Comparison of ENCODE assay signal across 9 cellular contexts in the genomic region with DNA sequence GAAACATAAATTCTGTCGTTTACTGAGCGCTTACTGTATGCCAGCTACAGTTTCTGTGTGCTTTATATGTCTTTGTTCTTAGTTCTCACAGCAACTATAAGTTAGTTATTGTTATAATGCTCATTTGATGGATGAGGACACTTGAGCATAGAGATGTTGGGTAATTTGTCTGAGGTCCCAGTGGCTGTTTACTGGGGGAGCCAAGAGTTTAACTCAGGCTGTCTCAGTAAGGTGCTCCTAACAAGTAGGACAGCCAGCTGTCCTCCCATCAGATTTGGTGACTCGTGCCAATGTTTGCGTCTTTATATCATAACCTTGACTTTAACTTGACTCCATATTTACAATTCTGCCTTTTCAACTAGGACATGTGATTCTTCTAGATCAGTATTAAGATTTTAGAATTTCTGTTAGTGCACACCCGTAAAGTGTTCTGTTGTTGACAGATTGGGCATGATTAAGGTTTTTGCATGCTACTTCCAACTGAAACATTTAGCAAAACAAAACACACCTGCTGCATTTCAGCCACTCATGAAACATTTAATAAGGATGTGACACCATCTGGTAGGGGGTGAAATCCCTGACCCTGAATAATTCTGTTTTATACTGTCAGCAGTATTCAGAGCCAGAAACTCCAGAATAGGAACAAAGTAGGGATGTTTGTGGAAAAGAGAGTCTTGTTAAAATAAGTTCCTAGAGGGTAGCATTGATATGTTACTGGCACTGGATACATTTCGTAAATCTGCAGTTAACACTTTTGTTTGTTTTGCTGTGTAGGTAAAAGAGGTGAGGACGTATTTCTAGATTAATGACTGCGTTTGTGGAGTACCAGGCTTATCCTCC. TPM values are rescaled to one million over a fixed set of nuclear protein-coding genes. Genes with fewer than 3 reads are reported as not detected.
DNase-seq lines count a peak whose midpoint lies in the region; ATAC-seq and TF ChIP-seq lines count a peak whose summit lies in the region.
"Had no signal": no experiment of that assay in that cellular context is flagged by ENCODE, and none has a peak within 500 bp of the region (broad histone marks: within the 10 kb centered on the region; RNA-seq: fewer than 3 reads in every experiment).

No MANE protein-coding gene starts in this region.

- DNase-seq in heart left ventricle (no peak), left cardiac atrium (no peak), PC-3 (peak; percentile 36), fibroblast of pulmonary artery (ENCODE audit: low read depth) (peak; percentile 10), transverse colon (no peak), NCI-H1930 (lab: John Stamatoyannopoulos, UW) (no peak)
- no peak for DNase-seq in NK-92 treated with Interleukin-12 subunit alpha and Interleukin-12 subunit beta, amount 100 ng/mL, for 24 hours (lab: John Stamatoyannopoulos, UW)
- DNase-seq: activated CD4-positive, CD25-positive, alpha-beta regulatory T cell had no signal

- H3K9me3 ChIP-seq in heart left ventricle (no peaks in the 10 kb centered on the region), PC-3 (ENCODE audit: low read length) (no peaks in the 10 kb centered on the region), transverse colon (no peaks in the 10 kb centered on the region)

- H3K9ac ChIP-seq in PC-3 (ENCODE audit: low read length), result no peak overlapping the region

- H3K4me3 ChIP-seq in heart left ventricle (peak overlapping the region in 9 of 12 donors; percentile 82 to 96 (median 90)), PC-3 (ENCODE audit: low read length) (peak overlapping the region; percentile 97), fibroblast of pulmonary artery (replicated peaks; ENCODE audit: low read depth, low read length) (peak overlapping the region; percentile 94), transverse colon (peak overlapping the region in 1 of 4 donors; percentile 72)

- no peaks in the 10 kb centered on the region; the same call in 1 of the 2 replicates for H4K20me1 ChIP-seq in PC-3 (ENCODE audit: low read length)

- POLR2A ChIA-PET in PC-3 (lab: Charles Lee; ENCODE audit: unreplicated experiment), result no interaction called here

- peaks cover 69% of the 10 kb centered on the region for H3K79me2 ChIP-seq in PC-3 (ENCODE audit: low read length)

- H3K36me3 ChIP-seq in heart left ventricle (peaks cover 0 to 32% (median 17%) of the 10 kb centered on the region in 9 donors), PC-3 (ENCODE audit: low read depth, low read length) (peaks cover 21% of the 10 kb centered on the region; the same call in 1 of the 2 replicates), transverse colon (peaks cover 0 to under 1% (median 0%) of the 10 kb centered on the region in 4 donors)

- H3K4me2 ChIP-seq in PC-3 (ENCODE audit: low read length), result peak overlapping the region; percentile 91

- H3F3A ChIP-seq in PC-3 (ENCODE audit: low read length, unreplicated experiment), result peaks cover 3% of the 10 kb centered on the region

- peak overlapping the region in 9 of 12 donors; percentile 79 to 95 (median 88) for H3K27ac ChIP-seq in heart left ventricle
- H3K27ac ChIP-seq in PC-3 (ENCODE audit: low read length), result no peak overlapping the region
- peak overlapping the region; percentile 82 to 95 (median 88) for H3K27ac ChIP-seq in transverse colon

- no TSS peak for BruUV-seq in PC-3 (replicated peaks; lab: Mats Ljungman, UMichigan)

- H2AFZ ChIP-seq in PC-3 (ENCODE audit: low read length), result no peak overlapping the region

- CTCF ChIA-PET in PC-3 (lab: Charles Lee), result interaction anchor here (0.6 kb wide), 1 partner anchor 447 kb away, joined by 4 read pairs; no protein-coding TSS in a partner anchor

- no peak for ATAC-seq in heart left ventricle
- no peak for ATAC-seq in left cardiac atrium
- no peak for ATAC-seq in PC-3
- no peak for ATAC-seq in HG03442 (IDR thresholded peaks at IDR 0.05; ENCODE audit: unreplicated experiment)

- H3K27me3 ChIP-seq in heart left ventricle (no peaks in the 10 kb centered on the region), PC-3 (ENCODE audit: low read length) (no peaks in the 10 kb centered on the region), transverse colon (no peaks in the 10 kb centered on the region)

- intact Hi-C loops in heart left ventricle (cut with DNase I), result loop anchor here in 4 of 10 donors (2.0 to 10.0 kb wide), 4 partner anchors 39 to 96 kb away; partner anchors contain the start of genes C11orf71 (in 1 of the 4) and RBM7 (in 1 of the 4)
- intact Hi-C loops in left cardiac atrium (cut with DNase I), result loop anchor here in 1 of 2 donors (2.0 kb wide), 1 partner anchor 40 kb away; the partner anchor contains the start of genes C11orf71 and RBM7
- intact Hi-C loops in PC-3 (cut with micrococcal nuclease), result loop anchor here (2.0 kb wide), 1 partner anchor 122 kb away; no protein-coding TSS in a partner anchor
- intact Hi-C loops in transverse colon (cut with DNase I; ENCODE audit: low total_unique reads), result no loop called here

- TF ChIP-seq EP300 in transverse colon (IDR thresholded peaks at IDR 0.05; ENCODE audit: low read depth), result no peak

- TF ChIP-seq CTCF in heart left ventricle (IDR thresholded peaks at IDR 0.05) (no peak), PC-3 (conservative IDR thresholded peaks at IDR 0.05; ENCODE audit: low read depth, low read length) (no peak), fibroblast of pulmonary artery (IDR thresholded peaks at IDR 0.05; ENCODE audit: low read length, missing control alignments) (no peak), transverse colon (IDR thresholded peaks at IDR 0.05) (no peak)

- in situ Hi-C loops in transverse colon (cut with MboI; ENCODE audit: low pct_ligation_motif_present in 1 of 4, low pct_unique_long_range_greater_than_20kb in 1 of 4, low sequenced_read_pairs in 3 of 4), result no loop called here

- H3K9me2 ChIP-seq in PC-3 (replicated peaks; ENCODE audit: low read length), result no peaks in the 10 kb centered on the region

- H3K4me1 ChIP-seq in heart left ventricle (peaks cover 0 to 51% (median 26%) of the 10 kb centered on the region in 12 donors), PC-3 (ENCODE audit: insufficient read depth, low read length) (peaks cover 31% of the 10 kb centered on the region), transverse colon (peaks cover 10 to 33% (median 20%) of the 10 kb centered on the region in 4 donors)

- 66 to 75% (median 67%) methylated on average over 8 of the region's 8 CpGs for WGBS in heart left ventricle, 4 donors
- 51 to 53% methylated on average over 8 of the region's 8 CpGs for WGBS in transverse colon (ENCODE audit: low coverage in 1 of 2), 2 donors

- TF ChIP-seq POLR2A in heart left ventricle (IDR thresholded peaks at IDR 0.05) (no peak), transverse colon (IDR thresholded peaks at IDR 0.05) (no peak)

RNA-seq across cellular contexts. Expression of gene REXO2, which starts 1.9 kb away (rescaled TPM):
- total RNA-seq in heart left ventricle (100 to 1,000 TPM; 158 to 235 (median 195) TPM), left cardiac atrium (100 to 1,000 TPM in 1 of 2 donors, 10 to 100 TPM in 1; 92.7 to 112 TPM), PC-3 (2014; rRNA removed) (145 and 181 TPM in 2 replicates), transverse colon (100 to 1,000 TPM in 1 of 4 donors, 10 to 100 TPM in 3; 28.1 to 126 (median 59.0) TPM)
- polyA plus RNA-seq in heart left ventricle, result 100 to 1,000 TPM; 136 to 153 TPM

RNA-seq across cellular contexts. Expression of gene RBM7, which starts 40.7 kb away (rescaled TPM):
- 10 to 100 TPM in 8 of 9 donors, 1 to 10 TPM in 1; 8.8 to 28.7 (median 20.8) TPM for total RNA-seq in heart left ventricle
- polyA plus RNA-seq in heart left ventricle, result 10 to 100 TPM in 1 of 2 donors, 1 to 10 TPM in 1; 2.7 to 16.1 TPM
- 10 to 100 TPM; 19.1 to 24.4 TPM for total RNA-seq in left cardiac atrium
- total RNA-seq in PC-3 (2014; rRNA removed), result 18.4 and 30.1 TPM in 2 replicates
- total RNA-seq in transverse colon, result 10 to 100 TPM in 3 of 4 donors, 1 to 10 TPM in 1; 5.6 to 25.9 (median 23.1) TPM

RNA-seq across cellular contexts. Expression of gene C11orf71, which starts 40.9 kb away (rescaled TPM):
- total RNA-seq in heart left ventricle (10 to 100 TPM in 4 of 9 donors, 1 to 10 TPM in 5; 5.1 to 13.4 (median 8.6) TPM), left cardiac atrium (1 to 10 TPM; 5.6 to 9.9 TPM), PC-3 (2014; rRNA removed) (5.0 and 8.1 TPM in 2 replicates), transverse colon (10 to 100 TPM in 2 of 4 donors, 1 to 10 TPM in 1, not detected in 1; 9.4 to 15.0 (median 14.7) TPM)
- 1 to 10 TPM; 2.3 to 9.9 TPM for polyA plus RNA-seq in heart left ventricle

Comparison
In these comparisons a context has a peak if more than half of its experiments do, and no peak if none do; other contexts are left out.
1. DNase-seq: peak in PC-3 (single experiment) and fibroblast of pulmonary artery (single experiment); none in heart left ventricle (0 of 5), left cardiac atrium (single experiment), transverse colon (single experiment), NCI-H1930 (0 of 2) and NK-92 treated with Interleukin-12 subunit alpha and Interleukin-12 subunit beta, amount 100 ng/mL, for 24 hours (single experiment).